8 cellular contexts compared by ENCODE assay signal in genomic region chr1:15885701-15886612, GRCh38. TPM values are rescaled to one million over a fixed set of nuclear protein-coding genes. Genes with fewer than 3 reads are reported as not detected.
DNase-seq lines count a peak whose midpoint lies in the region; ATAC-seq and TF ChIP-seq lines count a peak whose summit lies in the region.

No MANE protein-coding gene starts in this region.

- DNase-seq in DMS153 treated with DMSO at 0.1 percent for 48 hours (lab: John Stamatoyannopoulos, UW; ENCODE audit: unreplicated experiment), result peak; percentile 89
- peak; percentile 90 for DNase-seq in HFFc6
- DNase-seq in NCI-H2227 treated with DMSO at 0.1 percent for 48 hours (lab: John Stamatoyannopoulos, UW), result peak; percentile 92
- peak; percentile 24 for DNase-seq in activated CD4-positive, alpha-beta T cell treated with anti-CD3 and anti-CD28 coated beads, Interleukin-2, amount 10 ng/mL, durations not matched to agents 7 days and 5 days
- DNase-seq in esophagus squamous epithelium (lab: John Stamatoyannopoulos, UW), result peak; percentile 68
- peak; percentile 90 for DNase-seq in middle frontal gyrus (ENCODE audit: extremely low spot score, low spot score)

- H3K27me3 ChIP-seq in esophagus squamous epithelium, result no peaks in the 10 kb centered on the region

- CTCF ChIA-PET in activated CD4-positive, alpha-beta T cell treated with anti-CD3 and anti-CD28 coated beads, Interleukin-2, amount 10 ng/mL, durations not matched to agents 7 days and 5 days (lab: Charles Lee), result interaction anchor here (1.6 to 2.8 kb wide), 2 partner anchors 9 to 11 kb away, joined by 4 to 7 read pairs; no protein-coding TSS in a partner anchor

- H3K27me3 Mint-ChIP-seq in HFFc6 (ENCODE audit: insufficient read depth), result no peaks in the 10 kb centered on the region
- H3K27me3 Mint-ChIP-seq in activated CD4-positive, alpha-beta T cell treated with anti-CD3 and anti-CD28 coated beads, Interleukin-2, amount 10 ng/mL, durations not matched to agents 7 days and 5 days, result no peaks in the 10 kb centered on the region
- no peaks in the 10 kb centered on the region for H3K27me3 Mint-ChIP-seq in stimulated activated naive CD8-positive, alpha-beta T cell treated with anti-CD3 and anti-CD28 coated beads, Interleukin-15, Interleukin-2, amounts not matched to agents 100 ng/mL and 50 ng/mL, for 24 hours

- TF ChIP-seq POLR2A in esophagus squamous epithelium (IDR thresholded peaks at IDR 0.05), result peak in 1 of 4 donors; percentile 62

- H3K4me1 Mint-ChIP-seq in HFFc6 (ENCODE audit: low read depth), result peaks cover 59% of the 10 kb centered on the region
- peaks cover 44% of the 10 kb centered on the region for H3K4me1 Mint-ChIP-seq in activated CD4-positive, alpha-beta T cell treated with anti-CD3 and anti-CD28 coated beads, Interleukin-2, amount 10 ng/mL, durations not matched to agents 7 days and 5 days
- peaks cover 72% of the 10 kb centered on the region for H3K4me1 Mint-ChIP-seq in stimulated activated naive CD8-positive, alpha-beta T cell treated with anti-CD3 and anti-CD28 coated beads, Interleukin-15, Interleukin-2, amounts not matched to agents 100 ng/mL and 50 ng/mL, for 24 hours (ENCODE audit: low read depth)

- no peaks in the 10 kb centered on the region for H3K9me3 ChIP-seq in esophagus squamous epithelium

- POLR2A ChIA-PET in activated CD4-positive, alpha-beta T cell treated with anti-CD3 and anti-CD28 coated beads, Interleukin-2, amount 10 ng/mL, durations not matched to agents 7 days and 5 days (lab: Charles Lee), result no interaction called here

- peak overlapping the region; percentile 92 for H3K27ac Mint-ChIP-seq in HFFc6
- H3K27ac Mint-ChIP-seq in activated CD4-positive, alpha-beta T cell treated with anti-CD3 and anti-CD28 coated beads, Interleukin-2, amount 10 ng/mL, durations not matched to agents 7 days and 5 days, result peak overlapping the region; percentile 70
- peak overlapping the region; percentile 1 for H3K27ac Mint-ChIP-seq in stimulated activated naive CD8-positive, alpha-beta T cell treated with anti-CD3 and anti-CD28 coated beads, Interleukin-15, Interleukin-2, amounts not matched to agents 100 ng/mL and 50 ng/mL, for 24 hours

- intact Hi-C loops in esophagus squamous epithelium (cut with DNase I), result no loop called here

- ATAC-seq in HG02885 (IDR thresholded peaks at IDR 0.05; ENCODE audit: poor library complexity, unreplicated experiment), result no peak

- H3K36me3 ChIP-seq in esophagus squamous epithelium, result peaks cover 0 to 16% (median 0%) of the 10 kb centered on the region in 3 donors

- peak; percentile 66 for TF ChIP-seq CTCF in HFFc6 (IDR thresholded peaks at IDR 0.05)
- no peak for TF ChIP-seq CTCF in esophagus squamous epithelium (IDR thresholded peaks at IDR 0.05)

- 2% methylated on average over 11 of the region's 14 CpGs for WGBS in esophagus squamous epithelium, 2 donors

- H3K4me3 Mint-ChIP-seq in HFFc6, result peak overlapping the region; percentile 85
- H3K4me3 Mint-ChIP-seq in activated CD4-positive, alpha-beta T cell treated with anti-CD3 and anti-CD28 coated beads, Interleukin-2, amount 10 ng/mL, durations not matched to agents 7 days and 5 days, result no peak overlapping the region
- peak overlapping the region; percentile 24 for H3K4me3 Mint-ChIP-seq in stimulated activated naive CD8-positive, alpha-beta T cell treated with anti-CD3 and anti-CD28 coated beads, Interleukin-15, Interleukin-2, amounts not matched to agents 100 ng/mL and 50 ng/mL, for 24 hours

- H3K4me3 ChIP-seq in esophagus squamous epithelium, result peak overlapping the region in 3 of 4 donors; percentile 40 to 56 (median 41)

- H3K9me3 Mint-ChIP-seq in HFFc6, result no peaks in the 10 kb centered on the region
- H3K9me3 Mint-ChIP-seq in activated CD4-positive, alpha-beta T cell treated with anti-CD3 and anti-CD28 coated beads, Interleukin-2, amount 10 ng/mL, durations not matched to agents 7 days and 5 days, result no peaks in the 10 kb centered on the region
- H3K9me3 Mint-ChIP-seq in stimulated activated naive CD8-positive, alpha-beta T cell treated with anti-CD3 and anti-CD28 coated beads, Interleukin-15, Interleukin-2, amounts not matched to agents 100 ng/mL and 50 ng/mL, for 24 hours, result no peaks in the 10 kb centered on the region

- H3K36me3 Mint-ChIP-seq in HFFc6 (ENCODE audit: low read depth), result 0 out of 2 replicates have a peak, but pooled peaks cover 4% of the 10 kb centered on the region
- H3K36me3 Mint-ChIP-seq in activated CD4-positive, alpha-beta T cell treated with anti-CD3 and anti-CD28 coated beads, Interleukin-2, amount 10 ng/mL, durations not matched to agents 7 days and 5 days (ENCODE audit: low read depth), result peaks cover 17% of the 10 kb centered on the region
- H3K36me3 Mint-ChIP-seq in stimulated activated naive CD8-positive, alpha-beta T cell treated with anti-CD3 and anti-CD28 coated beads, Interleukin-15, Interleukin-2, amounts not matched to agents 100 ng/mL and 50 ng/mL, for 24 hours (ENCODE audit: low read depth), result peaks cover 42% of the 10 kb centered on the region

- H3K4me1 ChIP-seq in esophagus squamous epithelium, result peaks cover 28 to 92% (median 52%) of the 10 kb centered on the region in 3 donors

- H3K27ac ChIP-seq in esophagus squamous epithelium, result peak overlapping the region; percentile 75 to 92 (median 89)

RNA-seq across cellular contexts. Expression of gene SPEN, which starts 38.5 kb away (rescaled TPM):
- total RNA-seq in HFFc6 (2021; fragmentation: NEBNext Ultra II Directional; extraction: Animal tissue kit (Norgen Biotek cat#: 25700)), result 10 to 100 TPM; 25.7 to 30.2 (median 27.6) TPM
- 10 to 100 TPM; 65.1 to 65.2 TPM for total RNA-seq in activated CD4-positive, alpha-beta T cell treated with anti-CD3 and anti-CD28 coated beads, Interleukin-2, amount 10 ng/mL, durations not matched to agents 7 days and 5 days
- 10 to 100 TPM; 22.4 to 36.0 (median 30.5) TPM for total RNA-seq in esophagus squamous epithelium

Comparison
In these comparisons a context has a peak if more than half of its experiments do, and no peak if none do; other contexts are left out.
1. DNase-seq: peak in every context shown above with its lines; median percentile 92 in NCI-H2227 treated with DMSO at 0.1 percent for 48 hours; 90 in HFFc6; 90 in middle frontal gyrus; 89 in DMS153 treated with DMSO at 0.1 percent for 48 hours; 68 in esophagus squamous epithelium; 24 in activated CD4-positive, alpha-beta T cell treated with anti-CD3 and anti-CD28 coated beads, Interleukin-2, amount 10 ng/mL, durations not matched to agents 7 days and 5 days.
2. H3K27ac Mint-ChIP-seq: peak in every context shown above with its lines; median percentile 92 in HFFc6; 70 in activated CD4-positive, alpha-beta T cell treated with anti-CD3 and anti-CD28 coated beads, Interleukin-2, amount 10 ng/mL, durations not matched to agents 7 days and 5 days; 1 in stimulated activated naive CD8-positive, alpha-beta T cell treated with anti-CD3 and anti-CD28 coated beads, Interleukin-15, Interleukin-2, amounts not matched to agents 100 ng/mL and 50 ng/mL, for 24 hours.